18 cellular contexts compared by ENCODE assay signal in genomic region chr4:56972832-56973231, GRCh38. TPM values are rescaled to one million over a fixed set of nuclear protein-coding genes. Genes with fewer than 3 reads are reported as not detected.
DNase-seq lines count a peak whose midpoint lies in the region; ATAC-seq and TF ChIP-seq lines count a peak whose summit lies in the region.
"Had no signal": no experiment of that assay in that cellular context is flagged by ENCODE, and none has a peak within 500 bp of the region (broad histone marks: within the 10 kb centered on the region; RNA-seq: fewer than 3 reads in every experiment).

No MANE protein-coding gene starts in this region.

- H3K4me1 Mint-ChIP-seq in activated CD8-positive, alpha-beta memory T cell treated with anti-CD3 and anti-CD28 coated beads, Interleukin-2, amount 10 ng/mL, durations not matched to agents 7 days and 5 days, result peaks cover 41% of the 10 kb centered on the region
- H3K4me1 Mint-ChIP-seq in natural killer cell treated with Interleukin-12 subunit alpha and Interleukin-12 subunit beta and Interleukin-15 and Interleukin-18, amount 100 ng/mL, for 72 hours (ENCODE audit: low read depth in 2 of 2), result peaks cover 35 to 36% of the 10 kb centered on the region in 2 donors
- H3K4me1 Mint-ChIP-seq in natural killer cell, result peaks cover 34 to 45% of the 10 kb centered on the region in 2 donors
- H3K4me1 Mint-ChIP-seq in activated T-helper 17 cell treated with anti-CD3 and anti-CD28 coated beads, Interleukin-2, amount 50 U/mL, for 72 hours, result peaks cover 18% of the 10 kb centered on the region
- H3K4me1 Mint-ChIP-seq in type B pancreatic cell (ENCODE audit: unreplicated experiment), result peaks cover 11% of the 10 kb centered on the region

- H3K36me3 Mint-ChIP-seq in activated CD8-positive, alpha-beta memory T cell treated with anti-CD3 and anti-CD28 coated beads, Interleukin-2, amount 10 ng/mL, durations not matched to agents 7 days and 5 days, result peaks cover 61% of the 10 kb centered on the region
- H3K36me3 Mint-ChIP-seq in natural killer cell treated with Interleukin-12 subunit alpha and Interleukin-12 subunit beta and Interleukin-15 and Interleukin-18, amount 100 ng/mL, for 72 hours, result peaks cover 33% of the 10 kb centered on the region
- peaks cover 39% of the 10 kb centered on the region for H3K36me3 Mint-ChIP-seq in natural killer cell
- H3K36me3 Mint-ChIP-seq in activated T-helper 17 cell treated with anti-CD3 and anti-CD28 coated beads, Interleukin-2, amount 50 U/mL, for 72 hours (ENCODE audit: low read depth), result peaks cover 93% of the 10 kb centered on the region
- peaks cover 35% of the 10 kb centered on the region for H3K36me3 Mint-ChIP-seq in type B pancreatic cell

- no peak overlapping the region for H3K4me3 Mint-ChIP-seq in activated CD8-positive, alpha-beta memory T cell treated with anti-CD3 and anti-CD28 coated beads, Interleukin-2, amount 10 ng/mL, durations not matched to agents 7 days and 5 days
- H3K4me3 Mint-ChIP-seq in natural killer cell treated with Interleukin-12 subunit alpha and Interleukin-12 subunit beta and Interleukin-15 and Interleukin-18, amount 100 ng/mL, for 72 hours, result peak overlapping the region; percentile 44
- H3K4me3 Mint-ChIP-seq in natural killer cell, result no peak overlapping the region
- peak overlapping the region; percentile 100 for H3K4me3 Mint-ChIP-seq in activated T-helper 17 cell treated with anti-CD3 and anti-CD28 coated beads, Interleukin-2, amount 50 U/mL, for 72 hours
- H3K4me3 Mint-ChIP-seq in type B pancreatic cell, result no peak overlapping the region
- H3K4me3 Mint-ChIP-seq: CD8-positive, alpha-beta T cell had no signal

- CTCF ChIA-PET in activated CD8-positive, alpha-beta memory T cell treated with anti-CD3 and anti-CD28 coated beads, Interleukin-2, amount 10 ng/mL, durations not matched to agents 7 days and 5 days (lab: Charles Lee), result interaction anchor here (1.3 kb wide), 1 partner anchor 13 kb away, joined by 3 read pairs; no protein-coding TSS in a partner anchor

- H3K9me3 Mint-ChIP-seq in activated CD8-positive, alpha-beta memory T cell treated with anti-CD3 and anti-CD28 coated beads, Interleukin-2, amount 10 ng/mL, durations not matched to agents 7 days and 5 days (ENCODE audit: low read depth), result peaks cover 9% of the 10 kb centered on the region
- no peaks in the 10 kb centered on the region for H3K9me3 Mint-ChIP-seq in natural killer cell treated with Interleukin-12 subunit alpha and Interleukin-12 subunit beta and Interleukin-15 and Interleukin-18, amount 100 ng/mL, for 72 hours
- H3K9me3 Mint-ChIP-seq in natural killer cell (peaks cover 0 to 4% of the 10 kb centered on the region in 2 donors), type B pancreatic cell (peaks cover 5% of the 10 kb centered on the region)
- no peaks in the 10 kb centered on the region for H3K9me3 Mint-ChIP-seq in activated T-helper 17 cell treated with anti-CD3 and anti-CD28 coated beads, Interleukin-2, amount 50 U/mL, for 72 hours

- TF ChIP-seq CTCF in natural killer cell (IDR thresholded peaks at IDR 0.05) (no peak), type B pancreatic cell (conservative IDR thresholded peaks at IDR 0.05) (no peak)

- peak overlapping the region; percentile 30 for H3K27ac Mint-ChIP-seq in activated CD8-positive, alpha-beta memory T cell treated with anti-CD3 and anti-CD28 coated beads, Interleukin-2, amount 10 ng/mL, durations not matched to agents 7 days and 5 days
- H3K27ac Mint-ChIP-seq in natural killer cell treated with Interleukin-12 subunit alpha and Interleukin-12 subunit beta and Interleukin-15 and Interleukin-18, amount 100 ng/mL, for 72 hours, result peak overlapping the region; percentile 68 to 70
- H3K27ac Mint-ChIP-seq in natural killer cell, result no peak overlapping the region
- peak overlapping the region; percentile 91 for H3K27ac Mint-ChIP-seq in activated T-helper 17 cell treated with anti-CD3 and anti-CD28 coated beads, Interleukin-2, amount 50 U/mL, for 72 hours
- no peak overlapping the region for H3K27ac Mint-ChIP-seq in type B pancreatic cell
- H3K27ac Mint-ChIP-seq: CD8-positive, alpha-beta T cell had no signal

- intact Hi-C loops in natural killer cell (cut with micrococcal nuclease), result no loop called here

- no peaks in the 10 kb centered on the region for H3K27me3 Mint-ChIP-seq in activated CD8-positive, alpha-beta memory T cell treated with anti-CD3 and anti-CD28 coated beads, Interleukin-2, amount 10 ng/mL, durations not matched to agents 7 days and 5 days
- no peaks in the 10 kb centered on the region for H3K27me3 Mint-ChIP-seq in natural killer cell treated with Interleukin-12 subunit alpha and Interleukin-12 subunit beta and Interleukin-15 and Interleukin-18, amount 100 ng/mL, for 72 hours
- no peaks in the 10 kb centered on the region for H3K27me3 Mint-ChIP-seq in natural killer cell (ENCODE audit: low read depth in 2 of 2)
- H3K27me3 Mint-ChIP-seq in activated T-helper 17 cell treated with anti-CD3 and anti-CD28 coated beads, Interleukin-2, amount 50 U/mL, for 72 hours, result no peaks in the 10 kb centered on the region
- no peaks in the 10 kb centered on the region for H3K27me3 Mint-ChIP-seq in type B pancreatic cell

- ATAC-seq in activated CD8-positive, alpha-beta memory T cell treated with anti-CD3 and anti-CD28 coated beads, Interleukin-2, amount 10 ng/mL, durations not matched to agents 7 days and 5 days, result no peak
- no peak for ATAC-seq in natural killer cell treated with Interleukin-12 subunit alpha and Interleukin-12 subunit beta and Interleukin-15 and Interleukin-18, amount 100 ng/mL, for 72 hours
- no peak for ATAC-seq in natural killer cell
- peak; percentile 30 for ATAC-seq in activated T-helper 17 cell treated with anti-CD3 and anti-CD28 coated beads, Interleukin-2, amount 50 U/mL, for 72 hours (replicated peaks)
- ATAC-seq: A549; CD8-positive, alpha-beta T cell had no signal

- no peak for DNase-seq in activated CD8-positive, alpha-beta memory T cell treated with anti-CD3 and anti-CD28 coated beads, Interleukin-2, amount 10 ng/mL, durations not matched to agents 7 days and 5 days
- no peak for DNase-seq in activated CD8-positive, alpha-beta memory T cell treated with anti-CD3 and anti-CD28 coated beads for 24 hours
- no peak for DNase-seq in natural killer cell treated with Interleukin-12 subunit alpha and Interleukin-12 subunit beta and Interleukin-15 and Interleukin-18, amount 100 ng/mL, for 72 hours (ENCODE audit: low spot score)
- no peak for DNase-seq in natural killer cell
- no peak for DNase-seq in type B pancreatic cell (ENCODE audit: extremely low spot score, unreplicated experiment)
- no peak for DNase-seq in NCI-H446 (lab: John Stamatoyannopoulos, UW)
- DNase-seq: CD8-positive, alpha-beta T cell; DMS53; EL; GM23248; KG1; NCI-H1105 treated with DMSO at 0.1 percent for 48 hours; NCI-H1694; NCI-H510A; NCI-H748 treated with DMSO at 0.1 percent for 48 hours; SHP77 had no signal

RNA-seq across cellular contexts. Expression of gene NOA1, which starts 4.6 kb away (rescaled TPM):
- total RNA-seq in activated CD8-positive, alpha-beta memory T cell treated with anti-CD3 and anti-CD28 coated beads, Interleukin-2, amount 10 ng/mL, durations not matched to agents 7 days and 5 days, result 10 to 100 TPM; 23.0 to 25.8 TPM
- total RNA-seq in natural killer cell treated with Interleukin-12 subunit alpha and Interleukin-12 subunit beta and Interleukin-15 and Interleukin-18, amount 100 ng/mL, for 72 hours, result 10 to 100 TPM; 14.2 to 15.6 TPM
- 10 to 100 TPM; 11.7 to 15.3 (median 13.8) TPM for total RNA-seq in natural killer cell
- total RNA-seq in activated T-helper 17 cell treated with anti-CD3 and anti-CD28 coated beads, Interleukin-2, amount 50 U/mL, for 72 hours, result 10 to 100 TPM; 18.8 to 19.7 TPM
- 21.1 and 23.2 TPM in 2 replicates for total RNA-seq in type B pancreatic cell (ENCODE audit: low replicate concordance)

RNA-seq across cellular contexts. Expression of gene POLR2B, which starts 5.9 kb away (rescaled TPM):
- 100 to 1,000 TPM; 121 to 137 TPM for total RNA-seq in activated CD8-positive, alpha-beta memory T cell treated with anti-CD3 and anti-CD28 coated beads, Interleukin-2, amount 10 ng/mL, durations not matched to agents 7 days and 5 days
- 100 to 1,000 TPM; 146 to 162 TPM for total RNA-seq in natural killer cell treated with Interleukin-12 subunit alpha and Interleukin-12 subunit beta and Interleukin-15 and Interleukin-18, amount 100 ng/mL, for 72 hours
- total RNA-seq in natural killer cell (100 to 1,000 TPM; 108 to 113 (median 110) TPM), type B pancreatic cell (ENCODE audit: low replicate concordance) (95.1 and 117 TPM in 2 replicates)
- total RNA-seq in activated T-helper 17 cell treated with anti-CD3 and anti-CD28 coated beads, Interleukin-2, amount 50 U/mL, for 72 hours, result 100 to 1,000 TPM; 105 to 133 TPM

Comparison
In these comparisons a context has a peak if more than half of its experiments do, and no peak if none do; other contexts are left out.
1. H3K27ac Mint-ChIP-seq: peak in activated CD8-positive, alpha-beta memory T cell treated with anti-CD3 and anti-CD28 coated beads, Interleukin-2, amount 10 ng/mL, durations not matched to agents 7 days and 5 days (single experiment), natural killer cell treated with Interleukin-12 subunit alpha and Interleukin-12 subunit beta and Interleukin-15 and Interleukin-18, amount 100 ng/mL, for 72 hours (2 of 2) and activated T-helper 17 cell treated with anti-CD3 and anti-CD28 coated beads, Interleukin-2, amount 50 U/mL, for 72 hours (single experiment); none in natural killer cell (0 of 2) and type B pancreatic cell (single experiment).
2. H3K4me3 Mint-ChIP-seq: peak in natural killer cell treated with Interleukin-12 subunit alpha and Interleukin-12 subunit beta and Interleukin-15 and Interleukin-18, amount 100 ng/mL, for 72 hours (single experiment) and activated T-helper 17 cell treated with anti-CD3 and anti-CD28 coated beads, Interleukin-2, amount 50 U/mL, for 72 hours (single experiment); none in activated CD8-positive, alpha-beta memory T cell treated with anti-CD3 and anti-CD28 coated beads, Interleukin-2, amount 10 ng/mL, durations not matched to agents 7 days and 5 days (single experiment), natural killer cell (single experiment) and type B pancreatic cell (single experiment).